In genomic region chr4:107094332-107094731, GRCh38 we compare ENCODE assay signal across 8 cellular contexts. TPM values are rescaled to one million over a fixed set of nuclear protein-coding genes. Genes with fewer than 3 reads are reported as not detected.
DNase-seq lines count a peak whose midpoint lies in the region; ATAC-seq, FAIRE-seq and TF ChIP-seq lines count a peak whose summit lies in the region.

No MANE protein-coding gene starts in this region.

- dilution Hi-C loops in endothelial cell of umbilical vein (cut with MboI; ENCODE audit: extremely low pct_ligation_motif_present, low sequenced_read_pairs), result no loop called here

- BruUV-seq in endothelial cell of umbilical vein (replicated peaks; lab: Mats Ljungman, UMichigan), result no TSS peak

- H3K9me1 ChIP-seq in endothelial cell of umbilical vein (replicated peaks; ENCODE audit: control insufficient read depth, extremely low read depth, insufficient read depth, low read length), result no peaks in the 10 kb centered on the region

- no peak overlapping the region for H3K27ac ChIP-seq in endothelial cell of umbilical vein (ENCODE audit: insufficient read depth, low read depth, low read length)
- H3K27ac ChIP-seq in small intestine (ENCODE audit: low read depth in 1 of 2, low read length in 1 of 2), result no peak overlapping the region

- POLR2A ChIA-PET in endothelial cell of umbilical vein (lab: Charles Lee), result no interaction called here

- H3K9me3 ChIP-seq in BE2C (no peaks in the 10 kb centered on the region; the same call in 1 of the 2 replicates), endothelial cell of umbilical vein (replicated peaks; ENCODE audit: control insufficient read depth, insufficient read depth, low read length) (no peaks in the 10 kb centered on the region), small intestine (ENCODE audit: control insufficient read depth, low read depth) (no peaks in the 10 kb centered on the region)

- no peak overlapping the region for H2AFZ ChIP-seq in endothelial cell of umbilical vein (ENCODE audit: low read depth, low read length)

- H3K4me1 ChIP-seq in BE2C (no peaks in the 10 kb centered on the region), endothelial cell of umbilical vein (ENCODE audit: control insufficient read depth, extremely low read depth, insufficient read depth, low read length) (no peaks in the 10 kb centered on the region), small intestine (ENCODE audit: control insufficient read depth in 2 of 2, insufficient read depth in 1 of 2, low read depth in 1 of 2, low read length in 1 of 2) (no peaks in the 10 kb centered on the region)

- TF ChIP-seq CTCF in BE2C (IDR thresholded peaks at IDR 0.05; ENCODE audit: low read depth, low read length) (peak; percentile 48), endothelial cell of umbilical vein (IDR thresholded peaks at IDR 0.05; ENCODE audit: extremely low read depth in 1 of 2, insufficient read depth in 1 of 2, low read depth in 1 of 2, low read length in 2 of 2) (peak; percentile 37 to 53)

- no peaks in the 10 kb centered on the region for H4K20me1 ChIP-seq in endothelial cell of umbilical vein (replicated peaks; ENCODE audit: control insufficient read depth, extremely low read depth, insufficient read depth, low read length)

- no peaks in the 10 kb centered on the region for H3K27me3 ChIP-seq in BE2C
- H3K27me3 ChIP-seq in endothelial cell of umbilical vein (ENCODE audit: control insufficient read depth in 2 of 2, insufficient read depth in 2 of 2, low read length in 2 of 2), result no peaks in the 10 kb centered on the region
- no peaks in the 10 kb centered on the region for H3K27me3 ChIP-seq in small intestine (ENCODE audit: control insufficient read depth in 2 of 2, insufficient read depth in 2 of 2, low read length in 2 of 2)

- CTCF ChIA-PET in endothelial cell of umbilical vein (lab: Charles Lee), result interaction anchor here (0.6 to 3.5 kb wide), 15 partner anchors 10 to 654 kb away, joined by 3 to 79 read pairs (median 4); partner anchors contain the start of gene DKK2

- H3K4me3 ChIP-seq in BE2C (ENCODE audit: low read depth, low read length) (no peak overlapping the region), endothelial cell of umbilical vein (replicated peaks in 1 of 3; ENCODE audit: insufficient read depth in 1 of 3, low read depth in 1 of 3, low read length in 3 of 3) (no peak overlapping the region), small intestine (ENCODE audit: low read depth in 1 of 2, low read length in 2 of 2) (no peak overlapping the region)
- no peak overlapping the region for H3K4me3 ChIP-seq in Jurkat, Clone E6-1 (ENCODE audit: low read length)

- intact Hi-C loops in endothelial cell of umbilical vein (cut with micrococcal nuclease), result loop anchor here (1.0 kb wide), 3 partner anchors 59 to 643 kb away; no protein-coding TSS in a partner anchor

- H3K79me2 ChIP-seq in endothelial cell of umbilical vein (ENCODE audit: control insufficient read depth, insufficient read depth, low read length), result no peaks in the 10 kb centered on the region

- ATAC-seq in GM19395 (IDR thresholded peaks at IDR 0.05; ENCODE audit: unreplicated experiment), result peak; percentile 73
- ATAC-seq in GM19463 (IDR thresholded peaks at IDR 0.05; ENCODE audit: unreplicated experiment), result no peak

- no peak overlapping the region for H3K9ac ChIP-seq in endothelial cell of umbilical vein (replicated peaks; ENCODE audit: extremely low read depth, insufficient read depth, low read length)

- H3K36me3 ChIP-seq in BE2C, result no peaks in the 10 kb centered on the region
- no peaks in the 10 kb centered on the region for H3K36me3 ChIP-seq in endothelial cell of umbilical vein (ENCODE audit: control insufficient read depth in 2 of 2, extremely low read depth in 1 of 2, insufficient read depth in 2 of 2, low read length in 2 of 2)
- no peaks in the 10 kb centered on the region for H3K36me3 ChIP-seq in small intestine (ENCODE audit: control insufficient read depth in 2 of 2, insufficient read depth in 2 of 2, low read length in 2 of 2)

- TF ChIP-seq POLR2A in endothelial cell of umbilical vein (IDR thresholded peaks at IDR 0.05; ENCODE audit: low read depth, low read length), result no peak

- FAIRE-seq in endothelial cell of umbilical vein (lab: Jason Lieb, UNC) (peak; percentile 28), small intestine (lab: Jason Lieb, UNC) (no peak)

- no peak overlapping the region for H3K4me2 ChIP-seq in endothelial cell of umbilical vein (ENCODE audit: insufficient read depth, low read length)

- no peak for DNase-seq in BE2C
- peak; percentile 42 for DNase-seq in Jurkat, Clone E6-1 (ENCODE audit: low read depth, low spot score)
- peak; percentile 50 for DNase-seq in endothelial cell of umbilical vein (ENCODE audit: low read depth, low spot score)
- DNase-seq in activated gamma-delta T cell (lab: John Stamatoyannopoulos, UW), result no peak
- DNase-seq in small intestine, result no peak
- DNase-seq in NCI-H2227 (lab: John Stamatoyannopoulos, UW; ENCODE audit: unreplicated experiment), result no peak

- 86 to 93% (median 88%) methylated on average over 2 of the region's 2 CpGs for WGBS in small intestine, 3 donors

TF ChIP-seq in endothelial cell of umbilical vein, 7 proteins besides CTCF, POLR2A, EP300 and RAD21:
- no peak for TF ChIP-seq GATA2 (IDR thresholded peaks at IDR 0.05; ENCODE audit: insufficient read depth, insufficient read length, low read depth, low read length)
- TF ChIP-seq JUN (IDR thresholded peaks at IDR 0.05; ENCODE audit: borderline replicate concordance, insufficient read depth, insufficient read length, low read depth), result no peak
- TF ChIP-seq EZH2 (IDR thresholded peaks at IDR 0.05; ENCODE audit: borderline replicate concordance, low read depth, low read length, severe bottlenecking), result no peak
- no peak for TF ChIP-seq POLR2AphosphoS5 (IDR thresholded peaks at IDR 0.05; ENCODE audit: insufficient read depth, low read depth, low read length)
- TF ChIP-seq, protein P1, sequence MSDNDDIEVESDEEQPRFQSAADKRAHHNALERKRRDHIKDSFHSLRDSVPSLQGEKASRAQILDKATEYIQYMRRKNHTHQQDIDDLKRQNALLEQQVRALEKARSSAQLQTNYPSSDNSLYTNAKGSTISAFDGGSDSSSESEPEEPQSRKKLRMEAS (IDR thresholded peaks at IDR 0.05; ENCODE audit: insufficient read depth, insufficient read length), result no peak

RNA-seq across cellular contexts. Expression of gene DKK2, which starts 58.2 kb away (rescaled TPM):
- not detected for polyA plus RNA-seq in BE2C (2012; ENCODE audit: insufficient read depth, insufficient read length, low read depth)
- polyA plus RNA-seq in Jurkat, Clone E6-1 (2012; ENCODE audit: insufficient read depth, insufficient read length), result not detected
- total RNA-seq in endothelial cell of umbilical vein, result 0.09 and 0.24 TPM in 2 replicates
- polyA plus RNA-seq in endothelial cell of umbilical vein (0.14 and 0.19 TPM in 2 replicates), small intestine (under 1 TPM in 1 of 3 donors, not detected in 2; 0.37 TPM)
- 0.10 TPM in 2 replicates for polyA plus RNA-seq in endothelial cell of umbilical vein (2011; cell fraction: cytosol; rRNA removed)
- polyA plus RNA-seq in endothelial cell of umbilical vein (2011; cell fraction: nucleus; rRNA removed), result 0.09 and 0.53 TPM in 2 replicates
- polyA plus RNA-seq in endothelial cell of umbilical vein (2012), result not detected in 2 replicates
- polyA minus RNA-seq in endothelial cell of umbilical vein, result 0.32 TPM in 1 of 2 replicates, not detected in the other
- polyA minus RNA-seq in endothelial cell of umbilical vein (2011; cell fraction: cytosol; rRNA and poly(A)+ RNA removed), result not detected
- polyA minus RNA-seq in endothelial cell of umbilical vein (2011; cell fraction: nucleus; rRNA and poly(A)+ RNA removed), result 0.43 TPM in 1 of 2 replicates, not detected in the other

Comparison
In these comparisons a context has a peak if more than half of its experiments do, and no peak if none do; other contexts are left out.
1. DNase-seq: peak in Jurkat, Clone E6-1 (single experiment) and endothelial cell of umbilical vein (single experiment); none in BE2C (single experiment), activated gamma-delta T cell (single experiment), small intestine (single experiment) and NCI-H2227 (single experiment).